In the genomic region with DNA sequence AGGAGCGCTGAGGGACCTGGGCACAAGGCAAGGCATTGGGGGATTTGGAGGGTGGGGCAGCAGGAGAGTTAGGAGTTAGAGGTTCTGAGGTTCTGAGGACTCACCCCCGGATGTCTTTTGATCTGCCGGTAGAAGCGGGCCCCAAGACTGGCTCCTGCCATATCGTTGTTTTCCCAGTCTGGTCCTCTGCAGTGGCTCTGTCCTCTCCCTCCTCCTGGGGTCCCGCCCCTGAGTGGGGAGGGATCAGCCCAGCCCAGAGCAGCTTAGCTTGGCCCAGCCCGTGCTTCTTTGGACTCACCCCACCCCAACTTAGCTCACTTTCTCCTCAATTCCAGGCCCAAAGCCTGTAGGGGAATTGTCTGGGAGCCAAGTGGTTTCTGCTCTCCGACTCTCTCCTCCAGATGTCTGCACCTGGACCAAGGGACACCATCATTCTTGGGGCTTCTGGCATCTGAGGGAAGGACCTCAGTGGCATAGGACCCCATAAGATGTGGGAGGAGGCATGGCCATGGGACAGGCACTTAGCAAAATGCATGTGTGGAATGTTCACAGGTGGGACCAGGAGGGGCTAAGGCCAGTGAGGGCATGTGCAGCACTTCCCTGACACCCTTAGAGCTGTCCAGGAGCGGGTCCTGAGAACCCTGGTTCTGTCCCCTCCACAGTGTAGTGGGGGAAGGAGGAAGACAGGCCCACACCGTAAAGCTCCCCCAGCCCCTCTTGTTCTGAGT, we compare ENCODE assay signal across 1 cellular context.
A peak's percentile ranks its signal among the peaks of the same experiment; 100 is the strongest.
TF ChIP-seq lines count a peak whose summit lies in the region.

No MANE protein-coding gene starts in this region.

TF ChIP-seq in HEK293, 187 proteins besides CTCF, POLR2A, EP300 and RAD21 (continued from another document):
- peak; percentile 41; the same call in 1 of the 2 replicates for TF ChIP-seq SP3 (tag by site-specific recombination; IDR thresholded peaks at IDR 0.05)
- peak; percentile 55 for TF ChIP-seq ZNF600 (tag by site-specific recombination; IDR thresholded peaks at IDR 0.05)
- TF ChIP-seq ZNF843 (tag by site-specific recombination; IDR thresholded peaks at IDR 0.05): no peak
- TF ChIP-seq, protein P1, sequence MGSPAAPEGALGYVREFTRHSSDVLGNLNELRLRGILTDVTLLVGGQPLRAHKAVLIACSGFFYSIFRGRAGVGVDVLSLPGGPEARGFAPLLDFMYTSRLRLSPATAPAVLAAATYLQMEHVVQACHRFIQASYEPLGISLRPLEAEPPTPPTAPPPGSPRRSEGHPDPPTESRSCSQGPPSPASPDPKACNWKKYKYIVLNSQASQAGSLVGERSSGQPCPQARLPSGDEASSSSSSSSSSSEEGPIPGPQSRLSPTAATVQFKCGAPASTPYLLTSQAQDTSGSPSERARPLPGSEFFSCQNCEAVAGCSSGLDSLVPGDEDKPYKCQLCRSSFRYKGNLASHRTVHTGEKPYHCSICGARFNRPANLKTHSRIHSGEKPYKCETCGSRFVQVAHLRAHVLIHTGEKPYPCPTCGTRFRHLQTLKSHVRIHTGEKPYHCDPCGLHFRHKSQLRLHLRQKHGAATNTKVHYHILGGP (tag by site-specific recombination; IDR thresholded peaks at IDR 0.05): no peak
